ENCODE assay signal across 9 cellular contexts in genomic region chr1:116758456-116758815, GRCh38. TPM values are rescaled to one million over a fixed set of nuclear protein-coding genes. Genes with fewer than 3 reads are reported as not detected.
DNase-seq lines count a peak whose midpoint lies in the region; ATAC-seq, FAIRE-seq and TF ChIP-seq lines count a peak whose summit lies in the region.
"Not testable (repeated sequence)": the region's sequence is repeated elsewhere in the genome, so short reads cannot be mapped to it uniquely, and the experiment has no call there.
"Had no signal": no experiment of that assay in that cellular context is flagged by ENCODE, and none has a peak within 500 bp of the region (broad histone marks: within the 10 kb centered on the region; RNA-seq: fewer than 3 reads in every experiment).

No MANE protein-coding gene starts in this region.

- H3K27ac ChIP-seq in spleen = peak overlapping the region in 4 of 8 donors; percentile 74 to 82 (median 78)

- POLR2A ChIA-PET in activated CD8-positive, alpha-beta T cell treated with anti-CD3 and anti-CD28 coated beads for 36 hours (lab: Charles Lee) = interaction anchor here (0.7 to 23.7 kb wide), 5 partner anchors 8 to 301 kb away, joined by 3 to 850 read pairs (median 520); partner anchors contain the start of genes CD2 and TTF2

- TF ChIP-seq POLR2A in spleen (IDR thresholded peaks at IDR 0.05) = not testable (repeated sequence)

- H3K36me3 ChIP-seq in spleen = peaks cover 0 to 23% (median 0%) of the 10 kb centered on the region in 6 donors

- H3K4me1 Mint-ChIP-seq in T-helper 17 cell = peaks cover 49% of the 10 kb centered on the region
- peaks cover 34% of the 10 kb centered on the region for H3K4me1 Mint-ChIP-seq in activated CD8-positive, alpha-beta T cell treated with anti-CD3 and anti-CD28 coated beads for 36 hours (ENCODE audit: low read depth)
- peaks cover 49% of the 10 kb centered on the region for H3K4me1 Mint-ChIP-seq in activated T-helper 1 cell treated with anti-CD3 and anti-CD28 coated beads, Interleukin-12 subunit alpha, Interleukin-12 subunit beta, Interleukin-2, Interleukin-4 antibody, amounts not matched to agents 30 ng/mL and 10 ng/mL and 1 ng/mL, durations not matched to agents 14 hours and 24 hours and 36 hours (ENCODE audit: low read depth)
- peaks cover 37% of the 10 kb centered on the region for H3K4me1 Mint-ChIP-seq in activated naive CD8-positive, alpha-beta T cell treated with anti-CD3 and anti-CD28 coated beads for 36 hours

- 60 to 73% (median 69%) methylated on average over 4 to 5 of the region's 5 CpGs for WGBS in spleen, 5 donors

- H3K4me3 ChIP-seq in spleen = peak overlapping the region in 7 of 8 donors; percentile 28 to 65 (median 39)

- CTCF ChIA-PET in activated CD8-positive, alpha-beta T cell treated with anti-CD3 and anti-CD28 coated beads for 36 hours (lab: Charles Lee) = interaction anchor here (0.7 to 2.3 kb wide), 5 partner anchors 9 to 60 kb away, joined by 3 to 8 read pairs (median 5); no protein-coding TSS in a partner anchor

- peak overlapping the region; percentile 98 for H3K27ac Mint-ChIP-seq in T-helper 17 cell
- peak overlapping the region; percentile 99 for H3K27ac Mint-ChIP-seq in activated CD8-positive, alpha-beta T cell treated with anti-CD3 and anti-CD28 coated beads for 36 hours
- H3K27ac Mint-ChIP-seq in activated T-helper 1 cell treated with anti-CD3 and anti-CD28 coated beads, Interleukin-12 subunit alpha, Interleukin-12 subunit beta, Interleukin-2, Interleukin-4 antibody, amounts not matched to agents 30 ng/mL and 10 ng/mL and 1 ng/mL, durations not matched to agents 14 hours and 24 hours and 36 hours = peak overlapping the region; percentile 96
- peak overlapping the region; percentile 98 for H3K27ac Mint-ChIP-seq in activated naive CD8-positive, alpha-beta T cell treated with anti-CD3 and anti-CD28 coated beads for 36 hours

- peaks cover 0 to 48% (median 17%) of the 10 kb centered on the region in 6 donors for H3K4me1 ChIP-seq in spleen

- not testable (repeated sequence) for H3K9me3 ChIP-seq in T-helper 17 cell (ENCODE audit: control insufficient read depth, low read length, poor library complexity, severe bottlenecking); spleen

- H3K9me3 Mint-ChIP-seq in activated CD8-positive, alpha-beta T cell treated with anti-CD3 and anti-CD28 coated beads for 36 hours; activated T-helper 1 cell treated with anti-CD3 and anti-CD28 coated beads, Interleukin-12 subunit alpha, Interleukin-12 subunit beta, Interleukin-2, Interleukin-4 antibody, amounts not matched to agents 30 ng/mL and 10 ng/mL and 1 ng/mL, durations not matched to agents 14 hours and 24 hours and 36 hours; activated naive CD8-positive, alpha-beta T cell treated with anti-CD3 and anti-CD28 coated beads for 36 hours: not testable (repeated sequence)

- FAIRE-seq in GM19239 (lab: Jason Lieb, UNC) = peak; percentile 21

- DNase-seq in GM19239 (ENCODE audit: insufficient read length, low spot score); T-helper 17 cell; activated CD8-positive, alpha-beta T cell treated with anti-CD3 and anti-CD28 coated beads for 36 hours; activated T-helper 1 cell treated with anti-CD3 and anti-CD28 coated beads, Interleukin-12 subunit alpha, Interleukin-12 subunit beta, Interleukin-2, Interleukin-4 antibody, amounts not matched to agents 30 ng/mL and 10 ng/mL and 1 ng/mL, durations not matched to agents 14 hours and 24 hours and 36 hours (ENCODE audit: low spot score); activated naive CD8-positive, alpha-beta T cell treated with anti-CD3 and anti-CD28 coated beads for 36 hours; spleen: not testable (repeated sequence)
- peak; percentile 7 for DNase-seq in islet precursor cell

- intact Hi-C loops in activated CD8-positive, alpha-beta T cell treated with anti-CD3 and anti-CD28 coated beads for 36 hours (cut with micrococcal nuclease) = loop anchor here (10.0 kb wide), 1 partner anchor 384 kb away; the partner anchor contains the start of gene ATP1A1
- intact Hi-C loops in activated T-helper 1 cell treated with anti-CD3 and anti-CD28 coated beads, Interleukin-12 subunit alpha, Interleukin-12 subunit beta, Interleukin-2, Interleukin-4 antibody, amounts not matched to agents 30 ng/mL and 10 ng/mL and 1 ng/mL, durations not matched to agents 14 hours and 24 hours and 36 hours (cut with micrococcal nuclease); spleen (cut with DNase I; ENCODE audit: low total_unique reads): not testable (repeated sequence)

- not testable (repeated sequence) for TF ChIP-seq CTCF in activated CD8-positive, alpha-beta T cell treated with anti-CD3 and anti-CD28 coated beads for 36 hours (IDR thresholded peaks at IDR 0.05); spleen (IDR thresholded peaks at IDR 0.05 in 8 of 11, conservative IDR thresholded peaks at IDR 0.05 in 3 of 11)

- ATAC-seq in T-helper 17 cell; activated CD8-positive, alpha-beta T cell treated with anti-CD3 and anti-CD28 coated beads for 36 hours: not testable (repeated sequence)

- H3K4me3 Mint-ChIP-seq in T-helper 17 cell = peak overlapping the region; percentile 99
- peak overlapping the region; percentile 98 for H3K4me3 Mint-ChIP-seq in activated CD8-positive, alpha-beta T cell treated with anti-CD3 and anti-CD28 coated beads for 36 hours
- H3K4me3 Mint-ChIP-seq in activated T-helper 1 cell treated with anti-CD3 and anti-CD28 coated beads, Interleukin-12 subunit alpha, Interleukin-12 subunit beta, Interleukin-2, Interleukin-4 antibody, amounts not matched to agents 30 ng/mL and 10 ng/mL and 1 ng/mL, durations not matched to agents 14 hours and 24 hours and 36 hours = peak overlapping the region; percentile 97
- H3K4me3 Mint-ChIP-seq in activated naive CD8-positive, alpha-beta T cell treated with anti-CD3 and anti-CD28 coated beads for 36 hours = peak overlapping the region; percentile 99

- H3K27me3 Mint-ChIP-seq in T-helper 17 cell; activated CD8-positive, alpha-beta T cell treated with anti-CD3 and anti-CD28 coated beads for 36 hours; activated T-helper 1 cell treated with anti-CD3 and anti-CD28 coated beads, Interleukin-12 subunit alpha, Interleukin-12 subunit beta, Interleukin-2, Interleukin-4 antibody, amounts not matched to agents 30 ng/mL and 10 ng/mL and 1 ng/mL, durations not matched to agents 14 hours and 24 hours and 36 hours (ENCODE audit: insufficient read depth); activated naive CD8-positive, alpha-beta T cell treated with anti-CD3 and anti-CD28 coated beads for 36 hours: not testable (repeated sequence)

- H3K27me3 ChIP-seq in spleen (replicated peaks in 1 of 7) = not testable (repeated sequence)

- peaks cover 27% of the 10 kb centered on the region for H3K36me3 Mint-ChIP-seq in T-helper 17 cell (ENCODE audit: low read depth)
- H3K36me3 Mint-ChIP-seq in activated CD8-positive, alpha-beta T cell treated with anti-CD3 and anti-CD28 coated beads for 36 hours (ENCODE audit: low read depth) = peaks cover 93% of the 10 kb centered on the region
- H3K36me3 Mint-ChIP-seq in activated T-helper 1 cell treated with anti-CD3 and anti-CD28 coated beads, Interleukin-12 subunit alpha, Interleukin-12 subunit beta, Interleukin-2, Interleukin-4 antibody, amounts not matched to agents 30 ng/mL and 10 ng/mL and 1 ng/mL, durations not matched to agents 14 hours and 24 hours and 36 hours (ENCODE audit: low read depth) = peaks cover 89% of the 10 kb centered on the region
- peaks cover 91% of the 10 kb centered on the region for H3K36me3 Mint-ChIP-seq in activated naive CD8-positive, alpha-beta T cell treated with anti-CD3 and anti-CD28 coated beads for 36 hours

RNA-seq across cellular contexts. Expression of gene CD2, which starts 4.2 kb away (rescaled TPM):
- 100 to 1,000 TPM; 152 to 172 TPM for total RNA-seq in T-helper 17 cell
- total RNA-seq in activated CD8-positive, alpha-beta T cell treated with anti-CD3 and anti-CD28 coated beads for 36 hours = 100 to 1,000 TPM; 217 to 220 TPM
- 651 and 685 TPM in 2 replicates for total RNA-seq in activated T-helper 1 cell treated with anti-CD3 and anti-CD28 coated beads, Interleukin-12 subunit alpha, Interleukin-12 subunit beta, Interleukin-2, Interleukin-4 antibody, amounts not matched to agents 30 ng/mL and 10 ng/mL and 1 ng/mL, durations not matched to agents 14 hours and 24 hours and 36 hours
- 100 to 1,000 TPM; 291 TPM for total RNA-seq in activated naive CD8-positive, alpha-beta T cell treated with anti-CD3 and anti-CD28 coated beads for 36 hours
- 10 to 100 TPM; 24.4 to 50.5 (median 35.4) TPM for total RNA-seq in spleen
- 10 to 100 TPM; 21.6 to 25.5 (median 21.8) TPM for polyA plus RNA-seq in spleen
- total RNA-seq: Calu3, H1 had no signal
- polyA plus RNA-seq: H1 had no signal
